Comparison of ENCODE assay signal across 2 cellular contexts in genomic region chr2:219642064-219642444, GRCh38.
TF ChIP-seq lines count a peak whose summit lies in the region.

No MANE protein-coding gene starts in this region.

TF ChIP-seq in HepG2, 621 proteins besides CTCF, POLR2A, EP300 and RAD21:
- TF ChIP-seq ZBTB25 (CRISPR knock-in tag; IDR thresholded peaks at IDR 0.05) = no peak
- TF ChIP-seq ZNF724P (CRISPR knock-in tag; IDR thresholded peaks at IDR 0.05; ENCODE audit: borderline replicate concordance) = 0 out of 2 replicates have a peak, but pooled peaks have one; percentile 23
- no peak for TF ChIP-seq GABPB1 (CRISPR knock-in tag; IDR thresholded peaks at IDR 0.05)
- 0 out of 2 replicates have a peak, but pooled peaks have one; percentile 8 for TF ChIP-seq ZNF709 (CRISPR knock-in tag; IDR thresholded peaks at IDR 0.05)
- TF ChIP-seq NFIB (CRISPR knock-in tag; IDR thresholded peaks at IDR 0.05; ENCODE audit: borderline replicate concordance) = 0 out of 2 replicates have a peak, but pooled peaks have one; percentile 64
- peak; percentile 1 for TF ChIP-seq IKZF4 (CRISPR knock-in tag; IDR thresholded peaks at IDR 0.05; ENCODE audit: borderline replicate concordance, low read depth, not compliant biosample characterization)

TF ChIP-seq in K562, 482 proteins besides CTCF, POLR2A, EP300 and RAD21:
- TF ChIP-seq CBFA2T3 (IDR thresholded peaks at IDR 0.05) = 0 out of 2 replicates have a peak, but pooled peaks have one; percentile 15
- TF ChIP-seq NR4A1 (CRISPR knock-in tag; IDR thresholded peaks at IDR 0.05) = no peak
- TF ChIP-seq NR4A1 (tag; IDR thresholded peaks at IDR 0.05) = no peak
TF ChIP-seq in K562: peak in this region for 1.
